In genomic region chr21:34670962-34671348, GRCh38 we compare ENCODE assay signal across 11 cellular contexts. TPM values are rescaled to one million over a fixed set of nuclear protein-coding genes. Genes with fewer than 3 reads are reported as not detected.
DNase-seq lines count a peak whose midpoint lies in the region; ATAC-seq and TF ChIP-seq lines count a peak whose summit lies in the region.
"Had no signal": no experiment of that assay in that cellular context is flagged by ENCODE, and none has a peak within 500 bp of the region (broad histone marks: within the 10 kb centered on the region; RNA-seq: fewer than 3 reads in every experiment).

No MANE protein-coding gene starts in this region.

- DNase-seq in activated T-cell treated with anti-CD3 and anti-CD28 coated beads, Interleukin-2, amount 50 U/mL, for 72 hours: no peak
- DNase-seq in activated T-cell treated with anti-CD3 and anti-CD28 coated beads, Interleukin-2, amount 50 U/mL, for 48 hours: no peak
- DNase-seq in activated T-helper 1 cell treated with anti-CD3 and anti-CD28 coated beads, Interleukin-12 subunit alpha, Interleukin-12 subunit beta, Interleukin-2, Interleukin-4 antibody, amounts not matched to agents 30 ng/mL and 10 ng/mL and 1 ng/mL, durations not matched to agents 14 hours and 24 hours and 36 hours (ENCODE audit: low spot score): no peak
- DNase-seq in kidney tubule cell (ENCODE audit: low spot score): peak; percentile 12
- DNase-seq in omental fat pad (ENCODE audit: low spot score): no peak
- DNase-seq: NCI-H2081, WERI-Rb-1 had no signal

- peaks cover 18% of the 10 kb centered on the region for H3K4me1 Mint-ChIP-seq in activated T-cell treated with anti-CD3 and anti-CD28 coated beads, Interleukin-2, amount 50 U/mL, for 72 hours (ENCODE audit: low read depth)
- peaks cover 6% of the 10 kb centered on the region for H3K4me1 Mint-ChIP-seq in activated T-helper 1 cell treated with anti-CD3 and anti-CD28 coated beads, Interleukin-12 subunit alpha, Interleukin-12 subunit beta, Interleukin-2, Interleukin-4 antibody, amounts not matched to agents 30 ng/mL and 10 ng/mL and 1 ng/mL, durations not matched to agents 14 hours and 24 hours and 36 hours (ENCODE audit: low read depth)

- H3K4me3 Mint-ChIP-seq in activated T-cell treated with anti-CD3 and anti-CD28 coated beads, Interleukin-2, amount 50 U/mL, for 72 hours: peak overlapping the region; percentile 63 to 70
- peak overlapping the region; percentile 29 for H3K4me3 Mint-ChIP-seq in activated T-helper 1 cell treated with anti-CD3 and anti-CD28 coated beads, Interleukin-12 subunit alpha, Interleukin-12 subunit beta, Interleukin-2, Interleukin-4 antibody, amounts not matched to agents 30 ng/mL and 10 ng/mL and 1 ng/mL, durations not matched to agents 14 hours and 24 hours and 36 hours

- TF ChIP-seq CTCF in omental fat pad (IDR thresholded peaks at IDR 0.05): no peak

- ATAC-seq in activated T-cell treated with anti-CD3 and anti-CD28 coated beads, Interleukin-2, amount 50 U/mL, for 72 hours (replicated peaks in 1 of 2): no peak
- ATAC-seq in HG03432 (IDR thresholded peaks at IDR 0.05; ENCODE audit: unreplicated experiment) (no peak), omental fat pad (ENCODE audit: low FRiP score) (no peak), HG02759 (IDR thresholded peaks at IDR 0.05; ENCODE audit: unreplicated experiment) (no peak)

- 13% methylated on average over 8 of the region's 8 CpGs for WGBS in thymus

- no peak overlapping the region for H3K27ac Mint-ChIP-seq in activated T-cell treated with anti-CD3 and anti-CD28 coated beads, Interleukin-2, amount 50 U/mL, for 72 hours
- H3K27ac Mint-ChIP-seq in activated T-helper 1 cell treated with anti-CD3 and anti-CD28 coated beads, Interleukin-12 subunit alpha, Interleukin-12 subunit beta, Interleukin-2, Interleukin-4 antibody, amounts not matched to agents 30 ng/mL and 10 ng/mL and 1 ng/mL, durations not matched to agents 14 hours and 24 hours and 36 hours: no peak overlapping the region

- intact Hi-C loops in activated T-helper 1 cell treated with anti-CD3 and anti-CD28 coated beads, Interleukin-12 subunit alpha, Interleukin-12 subunit beta, Interleukin-2, Interleukin-4 antibody, amounts not matched to agents 30 ng/mL and 10 ng/mL and 1 ng/mL, durations not matched to agents 14 hours and 24 hours and 36 hours (cut with micrococcal nuclease): no loop called here

- H3K36me3 ChIP-seq in thymus (ENCODE audit: control insufficient read depth, insufficient read depth): no peaks in the 10 kb centered on the region
- H3K36me3 ChIP-seq: WERI-Rb-1 had no signal

- peaks cover 50% of the 10 kb centered on the region for H3K27me3 ChIP-seq in thymus (ENCODE audit: control insufficient read depth, insufficient read depth)

- peaks cover 77% of the 10 kb centered on the region for H3K27me3 Mint-ChIP-seq in activated T-cell treated with anti-CD3 and anti-CD28 coated beads, Interleukin-2, amount 50 U/mL, for 72 hours (ENCODE audit: low read depth)
- peaks cover 67% of the 10 kb centered on the region for H3K27me3 Mint-ChIP-seq in activated T-helper 1 cell treated with anti-CD3 and anti-CD28 coated beads, Interleukin-12 subunit alpha, Interleukin-12 subunit beta, Interleukin-2, Interleukin-4 antibody, amounts not matched to agents 30 ng/mL and 10 ng/mL and 1 ng/mL, durations not matched to agents 14 hours and 24 hours and 36 hours (ENCODE audit: insufficient read depth)

- no peaks in the 10 kb centered on the region for H3K9me3 Mint-ChIP-seq in activated T-cell treated with anti-CD3 and anti-CD28 coated beads, Interleukin-2, amount 50 U/mL, for 72 hours
- H3K9me3 Mint-ChIP-seq in activated T-helper 1 cell treated with anti-CD3 and anti-CD28 coated beads, Interleukin-12 subunit alpha, Interleukin-12 subunit beta, Interleukin-2, Interleukin-4 antibody, amounts not matched to agents 30 ng/mL and 10 ng/mL and 1 ng/mL, durations not matched to agents 14 hours and 24 hours and 36 hours: no peaks in the 10 kb centered on the region

- no peak overlapping the region for H3K27ac ChIP-seq in thymus (ENCODE audit: low read depth)
- H3K27ac ChIP-seq: WERI-Rb-1 had no signal

- H3K9me3 ChIP-seq in thymus (ENCODE audit: control insufficient read depth): no peaks in the 10 kb centered on the region

- peak overlapping the region; percentile 3 for H3K4me3 ChIP-seq in thymus (ENCODE audit: low read length)

- H3K4me1 ChIP-seq in thymus (ENCODE audit: control insufficient read depth, insufficient read depth, low read length): no peaks in the 10 kb centered on the region

- no peaks in the 10 kb centered on the region for H3K36me3 Mint-ChIP-seq in activated T-cell treated with anti-CD3 and anti-CD28 coated beads, Interleukin-2, amount 50 U/mL, for 72 hours (ENCODE audit: insufficient read depth in 2 of 2)
- H3K36me3 Mint-ChIP-seq in activated T-helper 1 cell treated with anti-CD3 and anti-CD28 coated beads, Interleukin-12 subunit alpha, Interleukin-12 subunit beta, Interleukin-2, Interleukin-4 antibody, amounts not matched to agents 30 ng/mL and 10 ng/mL and 1 ng/mL, durations not matched to agents 14 hours and 24 hours and 36 hours (ENCODE audit: low read depth): no peaks in the 10 kb centered on the region

RNA-seq across cellular contexts. Expression of gene CLIC6, which starts 2.2 kb away (rescaled TPM):
- total RNA-seq in activated T-cell treated with anti-CD3 and anti-CD28 coated beads, Interleukin-2, amount 50 U/mL, for 72 hours: 1 to 10 TPM in 1 of 2 donors, under 1 TPM in 1; 0.82 to 1.6 TPM
- total RNA-seq in activated T-helper 1 cell treated with anti-CD3 and anti-CD28 coated beads, Interleukin-12 subunit alpha, Interleukin-12 subunit beta, Interleukin-2, Interleukin-4 antibody, amounts not matched to agents 30 ng/mL and 10 ng/mL and 1 ng/mL, durations not matched to agents 14 hours and 24 hours and 36 hours: not detected in 2 replicates
- 22.6 TPM for polyA plus RNA-seq in thymus
- total RNA-seq in omental fat pad: 1 to 10 TPM in 2 of 4 donors, under 1 TPM in 2; 0.37 to 6.2 (median 1.6) TPM
- total RNA-seq: bronchial epithelial cell had no signal

RNA-seq across cellular contexts. Expression of gene RCAN1, which starts 56.0 kb away (rescaled TPM):
- 10 to 100 TPM; 11.7 to 13.3 TPM for total RNA-seq in activated T-cell treated with anti-CD3 and anti-CD28 coated beads, Interleukin-2, amount 50 U/mL, for 72 hours
- 10.7 and 11.1 TPM in 2 replicates for total RNA-seq in activated T-helper 1 cell treated with anti-CD3 and anti-CD28 coated beads, Interleukin-12 subunit alpha, Interleukin-12 subunit beta, Interleukin-2, Interleukin-4 antibody, amounts not matched to agents 30 ng/mL and 10 ng/mL and 1 ng/mL, durations not matched to agents 14 hours and 24 hours and 36 hours
- 41.7 TPM for polyA plus RNA-seq in thymus
- 10 to 100 TPM; 62.6 to 73.5 (median 68.7) TPM for total RNA-seq in omental fat pad
